8 cellular contexts compared by ENCODE assay signal in genomic region chr20:31675828-31676533, GRCh38. TPM values are rescaled to one million over a fixed set of nuclear protein-coding genes. Genes with fewer than 3 reads are reported as not detected.
DNase-seq lines count a peak whose midpoint lies in the region; ATAC-seq and TF ChIP-seq lines count a peak whose summit lies in the region.

No MANE protein-coding gene starts in this region.

- CTCF ChIA-PET in RWPE1 (lab: Yijun Ruan, JAX): interaction anchor here (0.7 to 3.8 kb wide), 3 partner anchors 14 to 47 kb away, joined by 3 to 18 read pairs (median 5); no protein-coding TSS in a partner anchor

- ATAC-seq in activated naive CD4-positive, alpha-beta T cell treated with anti-CD3 and anti-CD28 coated beads, Interleukin-2, amount 50 U/mL, for 72 hours: peak; percentile 58 to 76

- peak overlapping the region; percentile 77 for H3K27ac ChIP-seq in RWPE1

- peaks cover 43 to 60% of the 10 kb centered on the region in 2 donors for H3K36me3 Mint-ChIP-seq in activated naive CD4-positive, alpha-beta T cell treated with anti-CD3 and anti-CD28 coated beads, Interleukin-2, amount 50 U/mL, for 72 hours

- DNase-seq in activated gamma-delta T cell treated with Interleukin-2 at 50 U/mL for 16 hours (peak; percentile 64), activated gamma-delta T cell (lab: John Stamatoyannopoulos, UW) (no peak), RWPE1 (ENCODE audit: low spot score) (peak; percentile 46), left kidney (ENCODE audit: low read depth, low spot score) (peak; percentile 59), NCI-H1417 treated with DMSO at 0.1 percent for 48 hours (lab: John Stamatoyannopoulos, UW) (no peak), SIG-M5 (lab: John Stamatoyannopoulos, UW) (no peak)
- DNase-seq in activated naive CD4-positive, alpha-beta T cell treated with anti-CD3 and anti-CD28 coated beads, Interleukin-2, amount 50 U/mL, for 72 hours (ENCODE audit: low spot score in 2 of 2): peak; percentile 66 to 70
- peak; percentile 31 for DNase-seq in stimulated activated CD8-positive, alpha-beta memory T cell treated with anti-CD3 and anti-CD28 coated beads, Interleukin-12 subunit alpha, Interleukin-12 subunit beta, amount 100 ng/mL, for 4 hours (ENCODE audit: low read depth)

- no peaks in the 10 kb centered on the region for H3K9me3 Mint-ChIP-seq in activated naive CD4-positive, alpha-beta T cell treated with anti-CD3 and anti-CD28 coated beads, Interleukin-2, amount 50 U/mL, for 72 hours

- TF ChIP-seq CTCF in RWPE1 (conservative IDR thresholded peaks at IDR 0.05; ENCODE audit: low read depth): no peak

- H3K27ac Mint-ChIP-seq in activated naive CD4-positive, alpha-beta T cell treated with anti-CD3 and anti-CD28 coated beads, Interleukin-2, amount 50 U/mL, for 72 hours: peak overlapping the region; percentile 99

- POLR2A ChIA-PET in RWPE1 (lab: Yijun Ruan, JAX; ENCODE audit: low non-redundant PET): interaction anchor here (0.8 kb wide), 1 partner anchor 48 kb away, joined by 3 read pairs; no protein-coding TSS in a partner anchor

RNA-seq across cellular contexts. Expression of gene COX4I2, which starts 38.3 kb away (rescaled TPM):
- total RNA-seq in activated naive CD4-positive, alpha-beta T cell treated with anti-CD3 and anti-CD28 coated beads, Interleukin-2, amount 50 U/mL, for 72 hours: not detected

RNA-seq across cellular contexts. Expression of gene BCL2L1, which starts 46.7 kb away (rescaled TPM):
- total RNA-seq in activated naive CD4-positive, alpha-beta T cell treated with anti-CD3 and anti-CD28 coated beads, Interleukin-2, amount 50 U/mL, for 72 hours: 100 to 1,000 TPM in 1 of 2 donors, 10 to 100 TPM in 1; 86.6 to 143 TPM

Comparison
In these comparisons a context has a peak if more than half of its experiments do, and no peak if none do; other contexts are left out.
1. DNase-seq: peak in activated gamma-delta T cell treated with Interleukin-2 at 50 U/mL for 16 hours (single experiment), RWPE1 (single experiment), activated naive CD4-positive, alpha-beta T cell treated with anti-CD3 and anti-CD28 coated beads, Interleukin-2, amount 50 U/mL, for 72 hours (2 of 2), left kidney (single experiment) and stimulated activated CD8-positive, alpha-beta memory T cell treated with anti-CD3 and anti-CD28 coated beads, Interleukin-12 subunit alpha, Interleukin-12 subunit beta, amount 100 ng/mL, for 4 hours (single experiment); none in activated gamma-delta T cell (single experiment), NCI-H1417 treated with DMSO at 0.1 percent for 48 hours (single experiment) and SIG-M5 (single experiment).